ENCODE assay signal across 1 cellular context in the genomic region with DNA sequence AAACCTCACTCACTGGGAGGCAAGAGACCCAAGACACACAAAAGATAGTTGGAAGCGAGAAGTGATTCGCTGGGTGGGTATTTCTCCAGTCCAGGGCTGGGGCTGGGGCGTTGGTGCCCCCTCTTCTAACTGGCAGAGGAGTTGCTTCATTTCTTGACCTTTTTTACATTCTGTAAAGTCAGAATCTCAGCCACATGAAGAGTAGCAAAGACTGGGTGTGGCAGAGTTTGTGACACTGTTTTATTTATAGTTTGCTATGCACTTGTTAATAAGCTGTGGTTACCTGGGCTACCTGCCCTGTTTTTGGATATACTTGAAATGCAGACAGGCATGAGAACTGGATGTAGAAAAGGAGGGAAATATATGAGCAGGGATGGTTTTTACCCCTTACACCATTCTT.
TF ChIP-seq lines count a peak whose summit lies in the region.

No MANE protein-coding gene starts in this region.

TF ChIP-seq in GM23338, 12 proteins besides CTCF, POLR2A, EP300 and RAD21 (continued from another document):
- TF ChIP-seq, protein P1, sequence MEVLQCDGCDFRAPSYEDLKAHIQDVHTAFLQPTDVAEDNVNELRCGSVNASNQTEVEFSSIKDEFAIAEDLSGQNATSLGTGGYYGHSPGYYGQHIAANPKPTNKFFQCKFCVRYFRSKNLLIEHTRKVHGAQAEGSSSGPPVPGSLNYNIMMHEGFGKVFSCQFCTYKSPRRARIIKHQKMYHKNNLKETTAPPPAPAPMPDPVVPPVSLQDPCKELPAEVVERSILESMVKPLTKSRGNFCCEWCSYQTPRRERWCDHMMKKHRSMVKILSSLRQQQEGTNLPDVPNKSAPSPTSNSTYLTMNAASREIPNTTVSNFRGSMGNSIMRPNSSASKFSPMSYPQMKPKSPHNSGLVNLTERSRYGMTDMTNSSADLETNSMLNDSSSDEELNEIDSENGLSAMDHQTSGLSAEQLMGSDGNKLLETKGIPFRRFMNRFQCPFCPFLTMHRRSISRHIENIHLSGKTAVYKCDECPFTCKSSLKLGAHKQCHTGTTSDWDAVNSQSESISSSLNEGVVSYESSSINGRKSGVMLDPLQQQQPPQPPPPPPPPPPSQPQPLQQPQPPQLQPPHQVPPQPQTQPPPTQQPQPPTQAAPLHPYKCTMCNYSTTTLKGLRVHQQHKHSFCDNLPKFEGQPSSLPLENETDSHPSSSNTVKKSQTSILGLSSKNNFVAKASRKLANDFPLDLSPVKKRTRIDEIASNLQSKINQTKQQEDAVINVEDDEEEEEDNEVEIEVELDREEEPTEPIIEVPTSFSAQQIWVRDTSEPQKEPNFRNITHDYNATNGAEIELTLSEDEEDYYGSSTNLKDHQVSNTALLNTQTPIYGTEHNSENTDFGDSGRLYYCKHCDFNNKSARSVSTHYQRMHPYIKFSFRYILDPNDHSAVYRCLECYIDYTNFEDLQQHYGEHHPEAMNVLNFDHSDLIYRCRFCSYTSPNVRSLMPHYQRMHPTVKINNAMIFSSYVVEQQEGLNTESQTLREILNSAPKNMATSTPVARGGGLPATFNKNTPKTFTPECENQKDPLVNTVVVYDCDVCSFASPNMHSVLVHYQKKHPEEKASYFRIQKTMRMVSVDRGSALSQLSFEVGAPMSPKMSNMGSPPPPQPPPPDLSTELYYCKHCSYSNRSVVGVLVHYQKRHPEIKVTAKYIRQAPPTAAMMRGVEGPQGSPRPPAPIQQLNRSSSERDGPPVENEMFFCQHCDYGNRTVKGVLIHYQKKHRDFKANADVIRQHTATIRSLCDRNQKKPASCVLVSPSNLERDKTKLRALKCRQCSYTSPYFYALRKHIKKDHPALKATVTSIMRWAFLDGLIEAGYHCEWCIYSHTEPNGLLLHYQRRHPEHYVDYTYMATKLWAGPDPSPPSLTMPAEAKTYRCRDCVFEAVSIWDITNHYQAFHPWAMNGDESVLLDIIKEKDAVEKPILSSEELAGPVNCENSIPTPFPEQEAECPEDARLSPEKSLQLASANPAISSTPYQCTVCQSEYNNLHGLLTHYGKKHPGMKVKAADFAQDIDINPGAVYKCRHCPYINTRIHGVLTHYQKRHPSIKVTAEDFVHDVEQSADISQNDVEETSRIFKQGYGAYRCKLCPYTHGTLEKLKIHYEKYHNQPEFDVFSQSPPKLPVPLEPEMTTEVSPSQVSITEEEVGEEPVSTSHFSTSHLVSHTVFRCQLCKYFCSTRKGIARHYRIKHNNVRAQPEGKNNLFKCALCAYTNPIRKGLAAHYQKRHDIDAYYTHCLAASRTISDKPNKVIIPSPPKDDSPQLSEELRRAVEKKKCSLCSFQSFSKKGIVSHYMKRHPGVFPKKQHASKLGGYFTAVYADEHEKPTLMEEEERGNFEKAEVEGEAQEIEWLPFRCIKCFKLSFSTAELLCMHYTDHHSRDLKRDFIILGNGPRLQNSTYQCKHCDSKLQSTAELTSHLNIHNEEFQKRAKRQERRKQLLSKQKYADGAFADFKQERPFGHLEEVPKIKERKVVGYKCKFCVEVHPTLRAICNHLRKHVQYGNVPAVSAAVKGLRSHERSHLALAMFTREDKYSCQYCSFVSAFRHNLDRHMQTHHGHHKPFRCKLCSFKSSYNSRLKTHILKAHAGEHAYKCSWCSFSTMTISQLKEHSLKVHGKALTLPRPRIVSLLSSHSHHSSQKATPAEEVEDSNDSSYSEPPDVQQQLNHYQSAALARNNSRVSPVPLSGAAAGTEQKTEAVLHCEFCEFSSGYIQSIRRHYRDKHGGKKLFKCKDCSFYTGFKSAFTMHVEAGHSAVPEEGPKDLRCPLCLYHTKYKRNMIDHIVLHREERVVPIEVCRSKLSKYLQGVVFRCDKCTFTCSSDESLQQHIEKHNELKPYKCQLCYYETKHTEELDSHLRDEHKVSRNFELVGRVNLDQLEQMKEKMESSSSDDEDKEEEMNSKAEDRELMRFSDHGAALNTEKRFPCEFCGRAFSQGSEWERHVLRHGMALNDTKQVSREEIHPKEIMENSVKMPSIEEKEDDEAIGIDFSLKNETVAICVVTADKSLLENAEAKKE (CRISPR knock-in tag; IDR thresholded peaks at IDR 0.05), result no peak
- TF ChIP-seq, protein P2, sequence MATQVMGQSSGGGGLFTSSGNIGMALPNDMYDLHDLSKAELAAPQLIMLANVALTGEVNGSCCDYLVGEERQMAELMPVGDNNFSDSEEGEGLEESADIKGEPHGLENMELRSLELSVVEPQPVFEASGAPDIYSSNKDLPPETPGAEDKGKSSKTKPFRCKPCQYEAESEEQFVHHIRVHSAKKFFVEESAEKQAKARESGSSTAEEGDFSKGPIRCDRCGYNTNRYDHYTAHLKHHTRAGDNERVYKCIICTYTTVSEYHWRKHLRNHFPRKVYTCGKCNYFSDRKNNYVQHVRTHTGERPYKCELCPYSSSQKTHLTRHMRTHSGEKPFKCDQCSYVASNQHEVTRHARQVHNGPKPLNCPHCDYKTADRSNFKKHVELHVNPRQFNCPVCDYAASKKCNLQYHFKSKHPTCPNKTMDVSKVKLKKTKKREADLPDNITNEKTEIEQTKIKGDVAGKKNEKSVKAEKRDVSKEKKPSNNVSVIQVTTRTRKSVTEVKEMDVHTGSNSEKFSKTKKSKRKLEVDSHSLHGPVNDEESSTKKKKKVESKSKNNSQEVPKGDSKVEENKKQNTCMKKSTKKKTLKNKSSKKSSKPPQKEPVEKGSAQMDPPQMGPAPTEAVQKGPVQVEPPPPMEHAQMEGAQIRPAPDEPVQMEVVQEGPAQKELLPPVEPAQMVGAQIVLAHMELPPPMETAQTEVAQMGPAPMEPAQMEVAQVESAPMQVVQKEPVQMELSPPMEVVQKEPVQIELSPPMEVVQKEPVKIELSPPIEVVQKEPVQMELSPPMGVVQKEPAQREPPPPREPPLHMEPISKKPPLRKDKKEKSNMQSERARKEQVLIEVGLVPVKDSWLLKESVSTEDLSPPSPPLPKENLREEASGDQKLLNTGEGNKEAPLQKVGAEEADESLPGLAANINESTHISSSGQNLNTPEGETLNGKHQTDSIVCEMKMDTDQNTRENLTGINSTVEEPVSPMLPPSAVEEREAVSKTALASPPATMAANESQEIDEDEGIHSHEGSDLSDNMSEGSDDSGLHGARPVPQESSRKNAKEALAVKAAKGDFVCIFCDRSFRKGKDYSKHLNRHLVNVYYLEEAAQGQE (IDR thresholded peaks at IDR 0.05; ENCODE audit: unreplicated experiment), result no peak
- TF ChIP-seq NANOG (IDR thresholded peaks at IDR 0.05; ENCODE audit: borderline replicate concordance), result no peak
- no peak for TF ChIP-seq JUNB (IDR thresholded peaks at IDR 0.05; ENCODE audit: unreplicated experiment)
- TF ChIP-seq POLR2AphosphoS5 (IDR thresholded peaks at IDR 0.05; ENCODE audit: low read depth), result no peak
